ENCODE assay signal across 21 cellular contexts in the genomic region with DNA sequence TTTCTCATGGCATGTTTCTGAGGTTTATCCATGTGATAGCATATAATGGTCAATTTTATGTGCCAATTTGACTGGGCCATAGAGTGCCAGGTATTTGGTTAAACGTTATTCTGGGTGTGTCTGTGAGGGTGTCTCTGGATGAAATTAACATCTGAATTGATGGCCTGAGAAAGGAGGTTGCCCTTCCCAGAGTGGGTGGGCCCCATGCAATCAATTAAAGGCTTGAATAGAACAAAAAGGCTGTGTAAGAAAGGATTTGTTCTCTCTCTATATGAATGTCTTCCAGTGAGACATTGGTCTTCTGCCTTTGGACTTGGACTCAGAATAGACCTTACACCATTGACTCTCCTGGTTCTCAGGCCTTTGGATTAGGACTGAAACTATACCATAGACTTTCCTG.
"Had no signal": no experiment of that assay in that cellular context is flagged by ENCODE, and none has a peak within 500 bp of the region (broad histone marks: within the 10 kb centered on the region; RNA-seq: fewer than 3 reads in every experiment).

No MANE protein-coding gene starts in this region.

- DNase-seq: KBM-7; MV-4-11; NCI-H1092; NCI-H1105 treated with DMSO at 0.1 percent for 48 hours; NCI-H1417 treated with DMSO at 0.1 percent for 48 hours; NCI-H146; NCI-H1694 treated with DMSO at 0.1 percent for 48 hours; NCI-H1930; NCI-H2081; NCI-H2107; NCI-H2227 treated with DMSO at 0.1 percent for 48 hours; NCI-H446; NCI-H510A; NCI-H524 treated with DMSO at 0.1 percent for 48 hours; NCI-H774; NK-92 treated with Interleukin-12 subunit alpha and Interleukin-12 subunit beta, amount 100 ng/mL, for 24 hours; OCI-M1; PC-9; Peyer's patch; SHP77 treated with DMSO at 0.1 percent for 48 hours; SJCRH30 had no signal

- H3K36me3 ChIP-seq: Peyer's patch, SJCRH30 had no signal

- H3K9me3 ChIP-seq: Peyer's patch, SJCRH30 had no signal

- H3K27ac ChIP-seq: PC-9, Peyer's patch, SJCRH30 had no signal

- H3K4me1 ChIP-seq: Peyer's patch, SJCRH30 had no signal

- H3K27me3 ChIP-seq: Peyer's patch, SJCRH30 had no signal

- H2AFZ ChIP-seq: PC-9 had no signal

- H3K4me2 ChIP-seq: PC-9 had no signal

- H3K4me3 ChIP-seq: PC-9, Peyer's patch, SJCRH30 had no signal
